Comparison of ENCODE assay signal across 14 cellular contexts in the genomic region with DNA sequence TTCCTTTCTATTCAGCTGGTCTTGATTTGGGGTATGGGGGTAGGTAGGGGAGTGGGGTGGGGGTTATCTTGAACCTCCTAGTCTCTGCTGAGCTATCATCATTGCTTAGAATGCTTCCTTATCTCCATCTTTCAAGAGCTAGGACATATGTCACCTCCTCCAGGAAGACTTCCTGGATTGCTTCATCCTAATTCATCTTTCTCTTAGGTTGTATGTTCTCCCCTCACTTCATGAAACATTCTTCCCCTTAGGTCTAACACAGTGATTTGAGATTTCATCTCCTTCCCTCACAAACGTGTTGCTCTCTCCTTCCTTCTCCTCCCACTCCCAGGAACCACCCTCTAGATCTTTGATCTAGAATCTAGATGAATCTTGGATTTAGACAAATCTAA. TPM values are rescaled to one million over a fixed set of nuclear protein-coding genes. Genes with fewer than 3 reads are reported as not detected.
A peak's percentile ranks its signal among the peaks of the same experiment; 100 is the strongest.
DNase-seq lines count a peak whose midpoint lies in the region; ATAC-seq and TF ChIP-seq lines count a peak whose summit lies in the region.
"Had no signal": no experiment of that assay in that cellular context is flagged by ENCODE, and none has a peak within 500 bp of the region (broad histone marks: within the 10 kb centered on the region; RNA-seq: fewer than 3 reads in every experiment).

No MANE protein-coding gene starts in this region.

- H3K4me1 ChIP-seq in right atrium auricular region: peaks cover 0 to 92% of the 10 kb centered on the region in 2 donors
- H3K4me1 ChIP-seq in hepatocyte (ENCODE audit: insufficient read depth): peaks cover 67% of the 10 kb centered on the region
- peaks cover 0 to 71% (median 60%) of the 10 kb centered on the region in 4 donors for H3K4me1 ChIP-seq in sigmoid colon

- intact Hi-C loops in left ventricle myocardium superior (cut with micrococcal nuclease) (no loop called here), sigmoid colon (cut with DNase I) (no loop called here)

- ATAC-seq in left ventricle myocardium superior: no peak

- H3K9me3 ChIP-seq in right atrium auricular region (no peaks in the 10 kb centered on the region), hepatocyte (ENCODE audit: low read depth) (no peaks in the 10 kb centered on the region), sigmoid colon (no peaks in the 10 kb centered on the region)

- H3K36me3 ChIP-seq in right atrium auricular region: peaks cover 13% of the 10 kb centered on the region
- no peaks in the 10 kb centered on the region for H3K36me3 ChIP-seq in hepatocyte (replicated peaks; ENCODE audit: insufficient read depth, low read depth)
- H3K36me3 ChIP-seq in sigmoid colon: no peaks in the 10 kb centered on the region

- H2AFZ ChIP-seq in hepatocyte: no peak overlapping the region

- WGBS in hepatocyte (ENCODE audit: low lambda C conversion rate, missing lambda C conversion rate): 55% methylated on average over 1 of the region's 1 CpG
- WGBS in sigmoid colon, 2 donors: 37 to 44% methylated on average over 1 of the region's 1 CpG

- H3K27me3 ChIP-seq in right atrium auricular region (no peaks in the 10 kb centered on the region), hepatocyte (no peaks in the 10 kb centered on the region), sigmoid colon (no peaks in the 10 kb centered on the region)

- TF ChIP-seq CTCF in right atrium auricular region (IDR thresholded peaks at IDR 0.05): no peak
- TF ChIP-seq CTCF in hepatocyte (IDR thresholded peaks at IDR 0.05; ENCODE audit: poor library complexity): no peak
- TF ChIP-seq CTCF in sigmoid colon (IDR thresholded peaks at IDR 0.05): no peak

- H4K20me1 ChIP-seq in hepatocyte (ENCODE audit: insufficient read depth, poor library complexity, severe bottlenecking): no peaks in the 10 kb centered on the region

- no peak for TF ChIP-seq EP300 in sigmoid colon (IDR thresholded peaks at IDR 0.05)

- H3K27ac ChIP-seq in right atrium auricular region (peak overlapping the region; percentile 96), hepatocyte (peak overlapping the region; percentile 86), sigmoid colon (peak overlapping the region; percentile 17 to 86 (median 80))

- no peak for TF ChIP-seq POLR2A in sigmoid colon (IDR thresholded peaks at IDR 0.05)

- peak overlapping the region; percentile 64 for H3K4me2 ChIP-seq in hepatocyte

- H3K79me2 ChIP-seq in hepatocyte: peaks cover 10% of the 10 kb centered on the region

- H3K4me3 ChIP-seq in right atrium auricular region: no peak overlapping the region
- H3K4me3 ChIP-seq in hepatocyte: no peak overlapping the region
- H3K4me3 ChIP-seq in sigmoid colon: no peak overlapping the region

- no peaks in the 10 kb centered on the region for H3K9me2 ChIP-seq in hepatocyte (replicated peaks; ENCODE audit: insufficient read depth)

- no peak for DNase-seq in right atrium auricular region (ENCODE audit: low spot score)
- DNase-seq in left ventricle myocardium superior: no peak
- no peak for DNase-seq in hepatocyte (ENCODE audit: low spot score)
- DNase-seq in sigmoid colon: no peak
- DNase-seq in hepatic stellate cell (ENCODE audit: low spot score): no peak
- DNase-seq in activated CD8-positive, alpha-beta memory T cell treated with anti-CD3 and anti-CD28 coated beads, Interleukin-2, amount 50 U/mL, for 48 hours: no peak
- DNase-seq in 8988T: no peak
- no peak for DNase-seq in stimulated activated CD4-positive, alpha-beta T cell treated with anti-CD3 and anti-CD28 coated beads, Interleukin-15, amount 100 ng/mL, for 24 hours
- DNase-seq: activated CD4-positive, CD25-positive, alpha-beta regulatory T cell; effector memory CD4-positive, alpha-beta T cell; Kasumi-1; midbrain; NCI-H1930; NCI-H748 treated with DMSO at 0.1 percent for 48 hours had no signal

RNA-seq across cellular contexts. Expression of gene SYNPO, which starts 2.4 kb away (rescaled TPM):
- total RNA-seq in right atrium auricular region: 100 to 1,000 TPM; 369 to 413 TPM
- 675 TPM for total RNA-seq in left ventricle myocardium superior
- total RNA-seq in hepatocyte: 6.9 and 8.4 TPM in 2 replicates
- 5.3 and 7.1 TPM in 2 replicates for polyA plus RNA-seq in hepatocyte
- total RNA-seq in sigmoid colon: 10 to 100 TPM in 2 of 4 donors, 1 to 10 TPM in 2; 7.1 to 23.5 (median 11.1) TPM
- 10 to 100 TPM; 18.6 to 30.1 (median 28.9) TPM for polyA plus RNA-seq in sigmoid colon

RNA-seq across cellular contexts. Expression of gene MYOZ3, which starts 23.0 kb away (rescaled TPM):
- total RNA-seq in right atrium auricular region (1 to 10 TPM; 2.0 to 3.5 TPM), left ventricle myocardium superior (3.2 TPM), hepatocyte (0.92 and 1.1 TPM in 2 replicates), sigmoid colon (under 1 TPM in 2 of 4 donors, not detected in 2; 0.33 to 0.55 TPM)
- polyA plus RNA-seq in hepatocyte (0.83 and 1.8 TPM in 2 replicates), sigmoid colon (under 1 TPM; 0.16 to 0.92 (median 0.60) TPM)

Comparison
In these comparisons a context has a peak if more than half of its experiments do, and no peak if none do; other contexts are left out.
1. RNA of gene SYNPO, which starts 2.4 kb away (total RNA-seq): 675 TPM in left ventricle myocardium superior (single experiment) and 369 to 413 TPM in right atrium auricular region; 7.1 to 23.5 TPM in sigmoid colon and 6.9 to 8.4 TPM in hepatocyte; every median in the first group is over 10 times any median in the second.
2. Peak in every context shown above with its lines, with median percentiles within 50 percentile points of each other: H3K27ac ChIP-seq.